In the genomic region with DNA sequence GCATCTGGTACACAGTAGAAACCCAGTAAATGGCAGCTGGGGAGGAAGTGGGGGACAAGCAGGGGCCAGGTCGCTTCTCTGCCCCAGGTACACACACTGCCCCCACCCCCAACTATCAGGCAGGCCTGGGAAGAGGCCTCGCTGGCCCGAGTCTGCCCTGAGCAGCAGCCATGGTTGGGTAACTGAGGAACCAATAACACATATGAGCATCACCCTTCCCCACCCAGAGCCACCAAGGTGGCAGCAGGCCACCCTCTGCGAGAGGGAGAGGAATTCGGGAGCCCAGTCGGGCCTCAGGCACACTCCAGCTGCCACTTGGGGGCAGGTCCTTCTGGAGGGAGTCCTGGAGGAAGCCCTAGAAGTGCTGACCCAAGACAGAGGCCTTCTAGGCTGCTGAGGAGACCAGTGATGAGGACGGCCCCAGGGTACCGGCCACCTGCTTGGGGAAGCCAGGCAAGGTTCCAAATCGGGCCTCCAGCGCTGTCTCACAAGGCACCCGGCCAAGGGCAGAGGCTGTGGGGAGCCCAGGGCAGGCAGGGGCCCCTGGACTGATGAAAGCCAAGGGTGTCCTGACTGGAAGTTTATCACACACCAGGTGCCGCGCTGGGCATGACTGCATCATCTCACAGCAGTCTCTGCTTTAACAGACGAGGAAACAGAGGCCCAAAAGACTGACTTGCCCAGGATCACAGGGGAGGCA, we compare ENCODE assay signal across 27 cellular contexts. TPM values are rescaled to one million over a fixed set of nuclear protein-coding genes. Genes with fewer than 3 reads are reported as not detected.
DNase-seq lines count a peak whose midpoint lies in the region; ATAC-seq, FAIRE-seq and TF ChIP-seq lines count a peak whose summit lies in the region.
"Had no signal": no experiment of that assay in that cellular context is flagged by ENCODE, and none has a peak within 500 bp of the region (broad histone marks: within the 10 kb centered on the region; RNA-seq: fewer than 3 reads in every experiment).

No MANE protein-coding gene starts in this region.

- no peak for TF ChIP-seq RAD21 in K562 (CRISPR knock-in tag; conservative IDR thresholded peaks at IDR 0.05 in 1 of 2, IDR thresholded peaks at IDR 0.05 in 1 of 2)

- no TSS peak for BruUV-seq in K562 (replicated peaks; lab: Mats Ljungman, UMichigan)

- intact Hi-C loops in K562 (cut with micrococcal nuclease): no loop called here
- intact Hi-C loops in sigmoid colon (cut with DNase I): no loop called here
- intact Hi-C loops in ovary (cut with DNase I): no loop called here

- H3K4me1 ChIP-seq in HEK293 (ENCODE audit: control insufficient read depth, insufficient read depth, low read length) (no peaks in the 10 kb centered on the region), K562 (replicated peaks in 1 of 2; ENCODE audit: control insufficient read depth in 2 of 2, insufficient read depth in 2 of 2, low read length in 2 of 2) (peaks cover 28 to 75% of the 10 kb centered on the region in 2 experiments; a peak in 4 of 5 replicates), sigmoid colon (peaks cover 0 to 5% (median 2%) of the 10 kb centered on the region in 4 donors), ovary (ENCODE audit: insufficient read depth) (no peaks in the 10 kb centered on the region)

- TF ChIP-seq EP300 in K562 (IDR thresholded peaks at IDR 0.05; ENCODE audit: low read length) (no peak), sigmoid colon (IDR thresholded peaks at IDR 0.05) (no peak), ovary (IDR thresholded peaks at IDR 0.05) (no peak)

- 62% methylated on average over 10 of the region's 14 CpGs for WGBS in K562 (ENCODE audit: insufficient coverage, low coverage, missing lambda C conversion rate)
- WGBS in sigmoid colon, 2 donors: 87 to 91% methylated on average over 14 of the region's 14 CpGs
- 74 to 77% (median 77%) methylated on average over 12 to 14 of the region's 14 CpGs for WGBS in ovary, 3 donors

- peaks cover 2% of the 10 kb centered on the region; the same call in 1 of the 3 replicates for H3K79me2 ChIP-seq in K562 (ENCODE audit: control insufficient read depth, insufficient read depth, low read length)

- H3K9ac ChIP-seq in K562 (ENCODE audit: insufficient read depth in 1 of 2, low read depth in 2 of 2, low read length in 2 of 2): peak overlapping the region in 1 of 2 experiments; percentile 89; a peak in 3 of 4 replicates

- POLR2A ChIA-PET in HEK293 (lab: Yijun Ruan, JAX): no interaction called here
- POLR2A ChIA-PET in K562 (lab: Yijun Ruan, JAX): interaction anchor here (0.6 to 1.8 kb wide), 5 partner anchors 10 to 15 kb away, joined by 3 to 9 read pairs (median 7); a partner anchor contains a TSS

- H3K27me3 ChIP-seq in K562 (ENCODE audit: control insufficient read depth in 2 of 2, insufficient read depth in 2 of 2, low read length in 2 of 2) (no peaks in the 10 kb centered on the region), sigmoid colon (no peaks in the 10 kb centered on the region), ovary (no peaks in the 10 kb centered on the region)
- H3K27me3 ChIP-seq: brain microvascular endothelial cell, spleen, stomach, tibial nerve had no signal

- DNase-seq in DMS 273 (lab: John Stamatoyannopoulos, UW; ENCODE audit: unreplicated experiment) (peak; percentile 73), K562 (ENCODE audit: extremely low read depth in 1 of 4, low spot score in 3 of 4) (no peak), sigmoid colon (peak; percentile 62), HuH-7 (ENCODE audit: low spot score) (no peak), ovary (no peak)
- DNase-seq in stimulated activated CD4-positive, alpha-beta T cell treated with anti-CD3 and anti-CD28 coated beads, Interleukin-2, amount 100 ng/mL, for 48 hours: no peak
- DNase-seq: activated CD4-positive, alpha-beta T cell treated with anti-CD3 and anti-CD28 coated beads for 36 hours; activated CD8-positive, alpha-beta T cell treated with anti-CD3 and anti-CD28 coated beads, Interleukin-2, amount 10 ng/mL, durations not matched to agents 7 days and 5 days; activated naive CD4-positive, alpha-beta T cell treated with anti-CD3 and anti-CD28 coated beads for 36 hours; amniotic stem cell; brain microvascular endothelial cell; DMS53; H7; natural killer cell; NCI-H524 treated with DMSO at 0.1 percent for 48 hours; PC-9; SHP77 treated with DMSO at 0.1 percent for 48 hours; spleen; stomach had no signal

- no peak overlapping the region for H2AFZ ChIP-seq in K562 (ENCODE audit: low read depth, low read length)
- H2AFZ ChIP-seq: PC-9 had no signal

- H3K9me3 ChIP-seq in HEK293 (ENCODE audit: control insufficient read depth, insufficient read depth, low read depth, low read length) (no peaks in the 10 kb centered on the region), K562 (replicated peaks; ENCODE audit: control insufficient read depth, insufficient read depth, low read depth, low read length) (no peaks in the 10 kb centered on the region), sigmoid colon (no peaks in the 10 kb centered on the region), ovary (no peaks in the 10 kb centered on the region)
- H3K9me3 ChIP-seq: mucosa of descending colon, spleen, stomach, tibial nerve had no signal

- CTCF ChIA-PET in HEK293 (lab: Yijun Ruan, JAX) (interaction anchor here (0.6 to 1.1 kb wide), 3 partner anchors 14 to 224 kb away, joined by 3 to 5 read pairs (median 3); a partner anchor contains a TSS), K562 (lab: Yijun Ruan, JAX; ENCODE audit: low intra/inter-chr PET ratio) (interaction anchor here (0.5 kb wide), 1 partner anchor 14 kb away, joined by 3 read pairs; a partner anchor contains a TSS)

- H3K4me3 ChIP-seq in HEK293 (ENCODE audit: low read depth, low read length) (no peak overlapping the region), K562 (no peak overlapping the region; the same call in 1 of the 2 replicates), sigmoid colon (no peak overlapping the region), ovary (no peak overlapping the region)
- H3K4me3 ChIP-seq: lung, mucosa of descending colon, PC-9, spleen, stomach, tibial nerve had no signal

- H3K36me3 ChIP-seq in HEK293 (ENCODE audit: control insufficient read depth in 2 of 2, insufficient read depth in 1 of 2, low read length in 2 of 2) (peaks cover 13 to 82% of the 10 kb centered on the region in 2 experiments), K562 (ENCODE audit: control insufficient read depth, insufficient read depth, low read length) (peaks cover 59% of the 10 kb centered on the region), sigmoid colon (peaks cover 22 to 94% (median 52%) of the 10 kb centered on the region in 4 donors), ovary (no peaks in the 10 kb centered on the region)

- ATAC-seq in K562: peak; percentile 31
- ATAC-seq: activated CD4-positive, alpha-beta T cell treated with anti-CD3 and anti-CD28 coated beads for 36 hours; activated CD8-positive, alpha-beta T cell treated with anti-CD3 and anti-CD28 coated beads, Interleukin-2, amount 10 ng/mL, durations not matched to agents 7 days and 5 days; natural killer cell had no signal

- H4K20me1 ChIP-seq in K562 (replicated peaks; ENCODE audit: control insufficient read depth, insufficient read depth, low read length): 0 out of 2 replicates have a peak, but pooled peaks cover 5% of the 10 kb centered on the region

- peak overlapping the region; percentile 74 for H3K4me2 ChIP-seq in K562 (ENCODE audit: insufficient read depth, low read length)
- H3K4me2 ChIP-seq: PC-9 had no signal

- no peak for FAIRE-seq in K562 (lab: Jason Lieb, UNC)
- FAIRE-seq: endothelial cell of umbilical vein, frontal cortex, GM12891 had no signal

- TF ChIP-seq POLR2A in K562 (conservative IDR thresholded peaks at IDR 0.05): no peak
- TF ChIP-seq POLR2A in sigmoid colon (IDR thresholded peaks at IDR 0.05): no peak
- TF ChIP-seq POLR2A in ovary (IDR thresholded peaks at IDR 0.05): no peak

- no peak for TF ChIP-seq CTCF in HEK293 (tag by site-specific recombination; IDR thresholded peaks at IDR 0.05)
- no peak for TF ChIP-seq CTCF in K562 (IDR thresholded peaks at IDR 0.05 in 2 of 3, conservative IDR thresholded peaks at IDR 0.05 in 1 of 3; ENCODE audit: insufficient read depth in 2 of 3, low read depth in 1 of 3, low read length in 3 of 3)
- no peak for TF ChIP-seq CTCF in sigmoid colon (IDR thresholded peaks at IDR 0.05)
- no peak for TF ChIP-seq CTCF in ovary (IDR thresholded peaks at IDR 0.05)

- in situ Hi-C loops in K562 (cut with MboI): no loop called here

- H3K27ac ChIP-seq in HEK293 (ENCODE audit: extremely low read depth, low read depth, low read length) (no peak overlapping the region), K562 (ENCODE audit: extremely low read depth, low read depth, low read length) (peak overlapping the region; percentile 33; the same call in 2 of the 3 replicates), sigmoid colon (no peak overlapping the region), ovary (no peak overlapping the region)
- H3K27ac ChIP-seq: brain microvascular endothelial cell, PC-9, spleen, tibial nerve had no signal

- H3K9me1 ChIP-seq in K562 (ENCODE audit: control insufficient read depth, insufficient read depth, low read length): peaks cover 5% of the 10 kb centered on the region

RNA-seq across cellular contexts. Expression of a gene that starts 14.0 kb away (rescaled TPM):
- total RNA-seq in K562 (2011; cell fraction: chromatin; rRNA removed; ENCODE audit: low replicate concordance): 6.2 and 16.4 TPM in 2 replicates
- total RNA-seq in K562 (2011; cell fraction: nucleolus; rRNA removed): 13.6 and 14.7 TPM in 2 replicates
- total RNA-seq in K562 (2011; cell fraction: nucleoplasm; rRNA removed): 7.3 and 7.6 TPM in 2 replicates
- total RNA-seq in K562 (2014; rRNA removed) (8.5 and 11.9 TPM in 2 replicates), K562 (2014; rRNA removed; fragmentation: Illumina TruSeq; extraction: Trizol) (4.9 and 6.4 TPM in 2 replicates), K562 (2015; rRNA removed; fragmentation: Illumina TruSeq; extraction: Trizol) (7.8 and 8.0 TPM in 2 replicates), K562 (2021) (14.3 and 16.3 TPM in 2 replicates), sigmoid colon (10 to 100 TPM in 1 of 4 donors, 1 to 10 TPM in 3; 4.4 to 10.0 (median 4.7) TPM), ovary (1 to 10 TPM; 2.8 to 5.5 (median 4.4) TPM)
- polyA plus RNA-seq in K562 (2011; rRNA removed) (10.0 and 10.5 TPM in 2 replicates), K562 (2014; fragmentation: Illumina TruSeq; extraction: Trizol) (12.3 and 18.2 TPM in 2 replicates), K562 (2014; fragmentation: Nextera tagmentation; extraction: Ambion mirVana) (1 to 10 TPM in 1 of 2 experiments, under 1 TPM in 1; 0.56 to 2.7 TPM), K562 (2014; rRNA removed) (16.2 and 18.6 TPM in 2 replicates), sigmoid colon (10 to 100 TPM in 1 of 3 donors, 1 to 10 TPM in 2; 4.8 to 12.2 (median 8.1) TPM), ovary (1 to 10 TPM; 4.4 to 5.4 TPM)
- 9.7 and 17.1 TPM in 2 replicates for polyA plus RNA-seq in K562 (2011; cell fraction: cytosol; rRNA removed)
- 28.4 and 49.7 TPM in 2 replicates for polyA plus RNA-seq in K562 (2011; cell fraction: nucleus; rRNA removed)
- polyA plus RNA-seq in K562 (2012): 11.8 and 12.7 TPM in 2 replicates
- polyA minus RNA-seq in K562 (2011; rRNA and poly(A)+ RNA removed): 2.6 and 4.0 TPM in 2 replicates
- polyA minus RNA-seq in K562 (2011; cell fraction: cytosol; rRNA and poly(A)+ RNA removed): 2.9 and 5.1 TPM in 2 replicates
- 2.8 TPM in 2 replicates for polyA minus RNA-seq in K562 (2011; cell fraction: nucleus; rRNA and poly(A)+ RNA removed)

RNA-seq across cellular contexts. Expression of a gene that starts 16.9 kb away (rescaled TPM):
- total RNA-seq in K562 (2011; cell fraction: chromatin; rRNA removed; ENCODE audit: low replicate concordance): 45.2 and 101 TPM in 2 replicates
- 60.4 and 69.0 TPM in 2 replicates for total RNA-seq in K562 (2011; cell fraction: nucleolus; rRNA removed)
- total RNA-seq in K562 (2011; cell fraction: nucleoplasm; rRNA removed): 46.8 and 63.8 TPM in 2 replicates
- total RNA-seq in K562 (2014; rRNA removed) (98.6 and 103 TPM in 2 replicates), K562 (2014; rRNA removed; fragmentation: Illumina TruSeq; extraction: Trizol) (23.3 and 25.7 TPM in 2 replicates), K562 (2015; rRNA removed; fragmentation: Illumina TruSeq; extraction: Trizol) (49.3 and 49.4 TPM in 2 replicates), K562 (2021) (88.5 and 92.6 TPM in 2 replicates), sigmoid colon (100 to 1,000 TPM in 1 of 4 donors, 10 to 100 TPM in 3; 84.9 to 167 (median 91.8) TPM), ovary (100 to 1,000 TPM in 2 of 7 donors, 10 to 100 TPM in 5; 76.5 to 101 (median 95.1) TPM)
- polyA plus RNA-seq in K562 (2011; rRNA removed) (77.5 and 115 TPM in 2 replicates), K562 (2014; fragmentation: Illumina TruSeq; extraction: Trizol) (82.2 and 88.2 TPM in 2 replicates), K562 (2014; fragmentation: Nextera tagmentation; extraction: Ambion mirVana) (10 to 100 TPM in 1 of 2 experiments, 1 to 10 TPM in 1; 5.4 to 22.4 TPM), K562 (2014; rRNA removed) (79.3 and 91.8 TPM in 2 replicates), sigmoid colon (100 to 1,000 TPM in 2 of 3 donors, 10 to 100 TPM in 1; 94.2 to 139 (median 109) TPM), ovary (10 to 100 TPM; 59.4 to 74.5 TPM)
- polyA plus RNA-seq in K562 (2011; cell fraction: cytosol; rRNA removed): 74.7 and 132 TPM in 2 replicates
- 52.5 and 61.2 TPM in 2 replicates for polyA plus RNA-seq in K562 (2011; cell fraction: nucleus; rRNA removed)
- 72.3 and 117 TPM in 2 replicates for polyA plus RNA-seq in K562 (2012)
- polyA minus RNA-seq in K562 (2011; rRNA and poly(A)+ RNA removed): 66.5 and 83.7 TPM in 2 replicates
- 79.6 and 85.6 TPM in 2 replicates for polyA minus RNA-seq in K562 (2011; cell fraction: cytosol; rRNA and poly(A)+ RNA removed)
- polyA minus RNA-seq in K562 (2011; cell fraction: nucleus; rRNA and poly(A)+ RNA removed): 26.5 and 37.7 TPM in 2 replicates

RNA-seq across cellular contexts. Expression of a gene that starts 26.3 kb away (rescaled TPM):
- 1.0 and 3.4 TPM in 2 replicates for total RNA-seq in K562 (2011; cell fraction: chromatin; rRNA removed; ENCODE audit: low replicate concordance)
- 1.2 and 2.0 TPM in 2 replicates for total RNA-seq in K562 (2011; cell fraction: nucleolus; rRNA removed)
- total RNA-seq in K562 (2011; cell fraction: nucleoplasm; rRNA removed): 1.0 and 1.5 TPM in 2 replicates
- total RNA-seq in K562 (2014; rRNA removed) (0.64 and 0.86 TPM in 2 replicates), K562 (2014; rRNA removed; fragmentation: Illumina TruSeq; extraction: Trizol) (0.10 and 0.15 TPM in 2 replicates), K562 (2015; rRNA removed; fragmentation: Illumina TruSeq; extraction: Trizol) (0.30 TPM in 1 of 2 replicates, not detected in the other), K562 (2021) (0.60 and 0.66 TPM in 2 replicates), sigmoid colon (10 to 100 TPM in 2 of 4 donors, 1 to 10 TPM in 2; 5.9 to 39.9 (median 19.0) TPM), ovary (1 to 10 TPM in 1 of 7 donors, under 1 TPM in 3, not detected in 3; 0.07 to 1.3 (median 0.39) TPM)
- polyA plus RNA-seq in K562 (2011; rRNA removed) (0.09 and 0.17 TPM in 2 replicates), K562 (2014; fragmentation: Illumina TruSeq; extraction: Trizol) (0.07 and 0.43 TPM in 2 replicates), K562 (2014; fragmentation: Nextera tagmentation; extraction: Ambion mirVana) (not detected), K562 (2014; rRNA removed) (0.18 and 0.32 TPM in 2 replicates), sigmoid colon (1 to 10 TPM in 1 of 3 donors, not detected in 2; 1.1 TPM), ovary (under 1 TPM; 0.08 to 0.60 TPM)
- polyA plus RNA-seq in K562 (2011; cell fraction: cytosol; rRNA removed): 0.21 and 1.7 TPM in 2 replicates
- polyA plus RNA-seq in K562 (2011; cell fraction: nucleus; rRNA removed): 0.48 and 1.0 TPM in 2 replicates
- polyA plus RNA-seq in K562 (2012): 0.61 and 0.62 TPM in 2 replicates
- 0.42 and 0.49 TPM in 2 replicates for polyA minus RNA-seq in K562 (2011; rRNA and poly(A)+ RNA removed)
- polyA minus RNA-seq in K562 (2011; cell fraction: cytosol; rRNA and poly(A)+ RNA removed): not detected in 2 replicates
- 0.27 and 0.56 TPM in 2 replicates for polyA minus RNA-seq in K562 (2011; cell fraction: nucleus; rRNA and poly(A)+ RNA removed)
- total RNA-seq: activated naive CD4-positive, alpha-beta T cell treated with anti-CD3 and anti-CD28 coated beads for 36 hours; endothelial cell of umbilical vein; kidney epithelial cell; PC-9; spleen; tibial nerve had no signal
- polyA plus RNA-seq: endothelial cell of umbilical vein had no signal

Comparison
In these comparisons a context has a peak if more than half of its experiments do, and no peak if none do; other contexts are left out.
1. DNase-seq: peak in DMS 273 (single experiment) and sigmoid colon (single experiment); none in K562 (0 of 4), stimulated activated CD4-positive, alpha-beta T cell treated with anti-CD3 and anti-CD28 coated beads, Interleukin-2, amount 100 ng/mL, for 48 hours (0 of 2), HuH-7 (single experiment) and ovary (0 of 5).